In genomic region chr3:142888099-142888483, GRCh38 we compare ENCODE assay signal across 8 cellular contexts. TPM values are rescaled to one million over a fixed set of nuclear protein-coding genes. Genes with fewer than 3 reads are reported as not detected.
DNase-seq lines count a peak whose midpoint lies in the region; ATAC-seq and TF ChIP-seq lines count a peak whose summit lies in the region.

No MANE protein-coding gene starts in this region.

- H3K4me1 ChIP-seq in left lung (peaks cover 0 to 39% of the 10 kb centered on the region in 2 donors), thyroid gland (peaks cover 4 to 13% of the 10 kb centered on the region in 2 donors)

- DNase-seq in activated naive CD4-positive, alpha-beta T cell treated with Interleukin-2 at 50 U/mL for 16 hours = no peak
- DNase-seq in NCI-H510A (lab: John Stamatoyannopoulos, UW) (peak; percentile 23), cardiac fibroblast (ENCODE audit: low read depth in 2 of 2) (peak; percentile 57 to 70), left lung (peak in 1 of 2 donors; percentile 83), thyroid gland (no peak)

- WGBS in thyroid gland, 2 donors = 1 to 5% methylated on average over 10 to 14 of the region's 14 CpGs

- intact Hi-C loops in left lung (cut with DNase I) = no loop called here
- intact Hi-C loops in thyroid gland (cut with DNase I) = no loop called here

- ATAC-seq in left lung = peak; percentile 45
- no peak for ATAC-seq in GM19328 (IDR thresholded peaks at IDR 0.05; ENCODE audit: unreplicated experiment)
- no peak for ATAC-seq in GM18873 (IDR thresholded peaks at IDR 0.05; ENCODE audit: low FRiP score, unreplicated experiment)

- H3K4me3 ChIP-seq in cardiac fibroblast (replicated peaks in 1 of 2; ENCODE audit: low read depth in 2 of 2, low read length in 2 of 2) (peak overlapping the region; percentile 60 to 61), left lung (peak overlapping the region; percentile 56 to 61), thyroid gland (replicated peaks in 1 of 3) (peak overlapping the region in 2 of 3 donors; percentile 33 to 47)

- H3K4me3 Mint-ChIP-seq in activated naive CD4-positive, alpha-beta T cell treated with anti-CD3 and anti-CD28 coated beads, Interleukin-2, amount 50 U/mL, for 24 hours = peak overlapping the region; percentile 68

- H3K27ac ChIP-seq in left lung (peak overlapping the region in 1 of 2 donors; percentile 60), thyroid gland (no peak overlapping the region)

- H3K9me3 ChIP-seq in left lung (no peaks in the 10 kb centered on the region), thyroid gland (no peaks in the 10 kb centered on the region)

- no peaks in the 10 kb centered on the region for H3K36me3 ChIP-seq in left lung
- H3K36me3 ChIP-seq in thyroid gland = no peaks in the 10 kb centered on the region

- H3K27me3 ChIP-seq in left lung (peaks cover 22 to 44% of the 10 kb centered on the region in 2 donors), thyroid gland (no peaks in the 10 kb centered on the region)

- peaks cover 11% of the 10 kb centered on the region for H3K4me1 Mint-ChIP-seq in activated naive CD4-positive, alpha-beta T cell treated with anti-CD3 and anti-CD28 coated beads, Interleukin-2, amount 50 U/mL, for 24 hours

- H3K27me3 Mint-ChIP-seq in activated naive CD4-positive, alpha-beta T cell treated with anti-CD3 and anti-CD28 coated beads, Interleukin-2, amount 50 U/mL, for 24 hours = peaks cover 31% of the 10 kb centered on the region

- no peak overlapping the region for H3K27ac Mint-ChIP-seq in activated naive CD4-positive, alpha-beta T cell treated with anti-CD3 and anti-CD28 coated beads, Interleukin-2, amount 50 U/mL, for 24 hours

- TF ChIP-seq POLR2A in thyroid gland (IDR thresholded peaks at IDR 0.05) = no peak

- no peaks in the 10 kb centered on the region for H3K9me3 Mint-ChIP-seq in activated naive CD4-positive, alpha-beta T cell treated with anti-CD3 and anti-CD28 coated beads, Interleukin-2, amount 50 U/mL, for 24 hours

- TF ChIP-seq CTCF in cardiac fibroblast (IDR thresholded peaks at IDR 0.05; ENCODE audit: low read depth, low read length) (no peak), left lung (IDR thresholded peaks at IDR 0.05) (no peak), thyroid gland (IDR thresholded peaks at IDR 0.05) (no peak)

- H3K36me3 Mint-ChIP-seq in activated naive CD4-positive, alpha-beta T cell treated with anti-CD3 and anti-CD28 coated beads, Interleukin-2, amount 50 U/mL, for 24 hours = no peaks in the 10 kb centered on the region

RNA-seq across cellular contexts. Expression of gene PCOLCE2, which starts 0.8 kb away (rescaled TPM):
- total RNA-seq in left lung = 10 to 100 TPM; 13.7 to 21.2 TPM
- 10 to 100 TPM in 2 of 4 donors, 1 to 10 TPM in 2; 3.1 to 37.8 (median 14.5) TPM for total RNA-seq in thyroid gland

Comparison
In these comparisons a context has a peak if more than half of its experiments do, and no peak if none do; other contexts are left out.
1. DNase-seq: peak in NCI-H510A (single experiment) and cardiac fibroblast (2 of 2); none in activated naive CD4-positive, alpha-beta T cell treated with Interleukin-2 at 50 U/mL for 16 hours (single experiment) and thyroid gland (0 of 2).
2. Peak in every context shown above with its lines, with median percentiles within 50 percentile points of each other: H3K4me3 ChIP-seq.